Comparison of ENCODE assay signal across 16 cellular contexts in the genomic region with DNA sequence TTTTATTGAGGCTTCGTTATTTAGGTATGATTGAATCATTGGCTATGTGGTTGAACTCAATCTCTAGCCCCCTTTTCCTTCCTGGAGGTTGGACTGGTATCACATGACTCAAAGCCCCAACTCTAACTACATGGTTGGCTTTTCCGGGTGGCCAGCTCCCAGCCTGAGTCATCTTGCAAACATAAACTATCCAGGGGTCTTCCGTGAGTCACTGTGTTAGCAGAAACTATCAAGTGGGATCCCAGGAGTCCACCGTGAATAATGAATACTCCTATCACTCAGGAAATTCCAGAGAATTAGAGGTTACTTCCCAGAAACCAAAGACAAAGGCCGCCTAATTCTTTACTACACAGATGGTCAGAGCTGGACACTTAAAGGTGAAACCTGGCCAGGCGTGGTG. TPM values are rescaled to one million over a fixed set of nuclear protein-coding genes. Genes with fewer than 3 reads are reported as not detected.
DNase-seq lines count a peak whose midpoint lies in the region; ATAC-seq and TF ChIP-seq lines count a peak whose summit lies in the region.
"Had no signal": no experiment of that assay in that cellular context is flagged by ENCODE, and none has a peak within 500 bp of the region (broad histone marks: within the 10 kb centered on the region; RNA-seq: fewer than 3 reads in every experiment).

No MANE protein-coding gene starts in this region.

- DNase-seq in AG09309 (ENCODE audit: low read depth) (peak; percentile 23), IMR-90 (peak; percentile 98), astrocyte of the spinal cord (ENCODE audit: low read depth, low spot score) (peak; percentile 90), kidney tubule cell (ENCODE audit: low spot score) (peak; percentile 99), testis (no peak), amygdala (lab: John Stamatoyannopoulos, UW) (no peak), T-cell (no peak)
- DNase-seq: activated naive CD8-positive, alpha-beta T cell treated with anti-CD3 and anti-CD28 coated beads, Interleukin-2, amount 50 U/mL, for 24 hours; effector CD4-positive, alpha-beta T cell; lower lobe of right lung; NCI-H1092; NCI-H446 treated with DMSO at 0.1 percent for 48 hours; nucleus accumbens had no signal

- H4K8ac ChIP-seq in IMR-90 (ENCODE audit: low read depth in 2 of 2, low read length in 2 of 2): peak overlapping the region; percentile 33 to 84; a peak in 3 of 4 replicates

- no peak overlapping the region for H2AK5ac ChIP-seq in IMR-90 (ENCODE audit: low read depth, low read length)

- peak overlapping the region; percentile 25; the same call in 1 of the 2 replicates for H3K4me2 ChIP-seq in IMR-90 (ENCODE audit: low read depth, low read length)

- no peaks in the 10 kb centered on the region for H3K9me3 ChIP-seq in IMR-90 (ENCODE audit: control insufficient read depth, insufficient read depth, low read length)
- no peaks in the 10 kb centered on the region for H3K9me3 ChIP-seq in testis
- H3K9me3 ChIP-seq: lower lobe of right lung had no signal

- POLR2A ChIA-PET in IMR-90 (lab: Charles Lee; ENCODE audit: unreplicated experiment): interaction anchor here (0.7 kb wide), 1 partner anchor 307 kb away, joined by 13 read pairs; no protein-coding TSS in a partner anchor
- POLR2A ChIA-PET in T-cell (lab: Charles Lee): no interaction called here

- peak overlapping the region; percentile 45 for H2AFZ ChIP-seq in IMR-90 (replicated peaks; ENCODE audit: low read length, poor library complexity)

- peak overlapping the region; percentile 82 for H3K4ac ChIP-seq in IMR-90 (ENCODE audit: low read depth, low read length)

- H2BK5ac ChIP-seq in IMR-90 (ENCODE audit: low read depth, low read length, poor library complexity, severe bottlenecking): peak overlapping the region; percentile 40

- H3K4me1 Mint-ChIP-seq in T-cell: no peaks in the 10 kb centered on the region
- H3K4me1 Mint-ChIP-seq: activated naive CD8-positive, alpha-beta T cell treated with anti-CD3 and anti-CD28 coated beads, Interleukin-2, amount 50 U/mL, for 24 hours; stimulated activated effector memory CD8-positive, alpha-beta T cell treated with anti-CD3 and anti-CD28 coated beads, Interleukin-12 subunit alpha, Interleukin-12 subunit beta, amount 100 ng/mL, for 72 hours had no signal

- H2AK9ac ChIP-seq in IMR-90 (replicated peaks; ENCODE audit: low read depth, low read length, poor library complexity): peak overlapping the region; percentile 42

- CTCF ChIA-PET in IMR-90 (lab: Yijun Ruan, JAX) (interaction anchor here (0.6 to 1.4 kb wide), 3 partner anchors 44 to 309 kb away, joined by 3 to 4 read pairs (median 4); no protein-coding TSS in a partner anchor), T-cell (lab: Charles Lee) (no interaction called here)

- peak overlapping the region; percentile 87 for H3K23ac ChIP-seq in IMR-90 (ENCODE audit: low read depth, low read length)

- H3K27ac ChIP-seq in IMR-90 (ENCODE audit: insufficient read depth, low read length) (peak overlapping the region; percentile 65), testis (no peak overlapping the region)
- H3K27ac ChIP-seq: lower lobe of right lung, VCaP had no signal

- no peaks in the 10 kb centered on the region for H3K27me3 Mint-ChIP-seq in T-cell
- H3K27me3 Mint-ChIP-seq: activated naive CD8-positive, alpha-beta T cell treated with anti-CD3 and anti-CD28 coated beads, Interleukin-2, amount 50 U/mL, for 24 hours had no signal

- peak overlapping the region; percentile 61; the same call in 1 of the 2 replicates for H3K14ac ChIP-seq in IMR-90 (replicated peaks; ENCODE audit: low read depth, low read length)

- TF ChIP-seq POLR2A in IMR-90 (IDR thresholded peaks at IDR 0.05; ENCODE audit: low read depth, low read length) (0 out of 2 replicates have a peak, but pooled peaks have one; percentile 16), testis (IDR thresholded peaks at IDR 0.05) (no peak)

- no peak for TF ChIP-seq CTCF in AG09309 (IDR thresholded peaks at IDR 0.05; ENCODE audit: control insufficient read depth, insufficient read depth, low read depth, low read length, missing control alignments)
- TF ChIP-seq CTCF in IMR-90 (conservative IDR thresholded peaks at IDR 0.05; ENCODE audit: low read depth, low read length): no peak
- no peak for TF ChIP-seq CTCF in astrocyte of the spinal cord (IDR thresholded peaks at IDR 0.05; ENCODE audit: low read depth, low read length)
- TF ChIP-seq CTCF in testis (IDR thresholded peaks at IDR 0.05): no peak

- peaks cover 3% of the 10 kb centered on the region; the same call in 1 of the 2 replicates for H3K4me1 ChIP-seq in IMR-90 (ENCODE audit: control insufficient read depth, insufficient read depth, low read length)
- H3K4me1 ChIP-seq in testis: no peaks in the 10 kb centered on the region
- H3K4me1 ChIP-seq: lower lobe of right lung had no signal

- H3K27me3 ChIP-seq in IMR-90 (ENCODE audit: control insufficient read depth, insufficient read depth, low read length): no peaks in the 10 kb centered on the region
- H3K27me3 ChIP-seq in testis: no peaks in the 10 kb centered on the region

- TF ChIP-seq RAD21 in IMR-90 (IDR thresholded peaks at IDR 0.05; ENCODE audit: low read length): no peak

- H3K4me3 ChIP-seq in AG09309 (ENCODE audit: control insufficient read depth, low read depth, low read length): no peak overlapping the region
- no peak overlapping the region for H3K4me3 ChIP-seq in IMR-90 (ENCODE audit: insufficient read depth, low read depth, low read length)
- no peak overlapping the region for H3K4me3 ChIP-seq in astrocyte of the spinal cord (ENCODE audit: low read depth, low read length)
- no peak overlapping the region for H3K4me3 ChIP-seq in testis
- H3K4me3 ChIP-seq: lower lobe of right lung had no signal

- peak overlapping the region; percentile 86 for H2BK20ac ChIP-seq in IMR-90 (ENCODE audit: low read depth, low read length)

- WGBS in IMR-90 (ENCODE audit: extremely low coverage in 2 of 2, insufficient read length in 1 of 2), 2 experiments: 8% methylated on average over 2 of the region's 6 CpGs; no CpG with 5 or more reads in 1 of the 2 experiments
- 78 to 91% methylated on average over 6 of the region's 6 CpGs for WGBS in testis, 2 donors

- no peaks in the 10 kb centered on the region for H3K9me3 Mint-ChIP-seq in T-cell
- H3K9me3 Mint-ChIP-seq: activated naive CD8-positive, alpha-beta T cell treated with anti-CD3 and anti-CD28 coated beads, Interleukin-2, amount 50 U/mL, for 24 hours; stimulated activated effector memory CD8-positive, alpha-beta T cell treated with anti-CD3 and anti-CD28 coated beads, Interleukin-12 subunit alpha, Interleukin-12 subunit beta, amount 100 ng/mL, for 72 hours had no signal

- in situ Hi-C loops in IMR-90 (cut with MboI; ENCODE audit: low sequenced_read_pairs): loop anchor here (5.0 kb wide), 1 partner anchor 213 kb away; no protein-coding TSS in a partner anchor
- in situ Hi-C loops in astrocyte of the spinal cord (cut with HindIII; ENCODE audit: low sequenced_read_pairs): no loop called here

- H4K5ac ChIP-seq in IMR-90 (ENCODE audit: low read depth, low read length): no peak overlapping the region

- H3K36me3 ChIP-seq in IMR-90 (ENCODE audit: control insufficient read depth, insufficient read depth, low read length) (peaks cover 6% of the 10 kb centered on the region), testis (ENCODE audit: low read depth, missing control alignments) (no peaks in the 10 kb centered on the region)

- H3K27ac Mint-ChIP-seq in T-cell: no peak overlapping the region
- H3K27ac Mint-ChIP-seq: activated naive CD8-positive, alpha-beta T cell treated with anti-CD3 and anti-CD28 coated beads, Interleukin-2, amount 50 U/mL, for 24 hours; stimulated activated effector memory CD8-positive, alpha-beta T cell treated with anti-CD3 and anti-CD28 coated beads, Interleukin-12 subunit alpha, Interleukin-12 subunit beta, amount 100 ng/mL, for 72 hours had no signal

- H2BK120ac ChIP-seq in IMR-90 (ENCODE audit: low read depth, low read length): peak overlapping the region; percentile 66

- dilution Hi-C loops in IMR-90 (cut with HindIII; ENCODE audit: low sequenced_read_pairs, unreplicated experiment): no loop called here

- no peak overlapping the region for H3K18ac ChIP-seq in IMR-90 (ENCODE audit: low read depth, low read length)

- ATAC-seq in IMR-90 (ENCODE audit: low read depth) (peak; percentile 83), T-cell (replicated peaks in 1 of 4) (no peak), GM18502 (IDR thresholded peaks at IDR 0.05; ENCODE audit: poor library complexity, unreplicated experiment) (no peak)
- ATAC-seq: activated naive CD8-positive, alpha-beta T cell treated with anti-CD3 and anti-CD28 coated beads, Interleukin-2, amount 50 U/mL, for 24 hours; lower lobe of right lung; stimulated activated effector memory CD8-positive, alpha-beta T cell treated with anti-CD3 and anti-CD28 coated beads, Interleukin-12 subunit alpha, Interleukin-12 subunit beta, amount 100 ng/mL, for 72 hours had no signal

- no TSS peak for BruUV-seq in IMR-90 (replicated peaks; lab: Mats Ljungman, UMichigan)

- H3K79me1 ChIP-seq in IMR-90 (ENCODE audit: low read depth in 1 of 2, low read length in 2 of 2): peaks cover 3 to 9% of the 10 kb centered on the region in 2 experiments; a peak in 2 of 4 replicates

- H3K9me1 ChIP-seq in IMR-90 (ENCODE audit: insufficient read depth, low read length): peaks cover 7% of the 10 kb centered on the region

- intact Hi-C loops in IMR-90 (cut with micrococcal nuclease) (no loop called here), testis (cut with DNase I; ENCODE audit: low total_unique reads) (no loop called here)

- H4K91ac ChIP-seq in IMR-90 (ENCODE audit: insufficient read depth, low read depth, low read length): peak overlapping the region; percentile 50; the same call in 1 of the 2 replicates

- no peak overlapping the region for H3K4me3 Mint-ChIP-seq in T-cell
- H3K4me3 Mint-ChIP-seq: activated naive CD8-positive, alpha-beta T cell treated with anti-CD3 and anti-CD28 coated beads, Interleukin-2, amount 50 U/mL, for 24 hours; stimulated activated effector memory CD8-positive, alpha-beta T cell treated with anti-CD3 and anti-CD28 coated beads, Interleukin-12 subunit alpha, Interleukin-12 subunit beta, amount 100 ng/mL, for 72 hours had no signal

- H3K36me3 Mint-ChIP-seq in T-cell: peaks cover 15% of the 10 kb centered on the region

- H4K20me1 ChIP-seq in IMR-90 (ENCODE audit: insufficient read depth, low read length): peaks cover 9% of the 10 kb centered on the region; the same call in 1 of the 2 replicates

- H3K9ac ChIP-seq in IMR-90 (ENCODE audit: low read depth, low read length): no peak overlapping the region

- peak overlapping the region; percentile 57; the same call in 1 of the 3 replicates for H2BK15ac ChIP-seq in IMR-90 (ENCODE audit: low read depth, low read length)

- peak overlapping the region; percentile 59; the same call in 1 of the 2 replicates for H3K56ac ChIP-seq in IMR-90 (ENCODE audit: extremely low read depth, insufficient read depth, low read length)

TF ChIP-seq in IMR-90, 13 proteins besides CTCF, POLR2A, EP300 and RAD21 (continues in another document):
- TF ChIP-seq MAFK (IDR thresholded peaks at IDR 0.05; ENCODE audit: low read depth, low read length): no peak

RNA-seq across cellular contexts. Expression of a gene that starts 19.7 kb away (rescaled TPM):
- total RNA-seq in IMR-90 (2012; rRNA removed): under 0.01 TPM in 1 of 2 replicates, not detected in the other
- polyA plus RNA-seq in IMR-90 (2012; rRNA removed): not detected in 2 replicates
- polyA plus RNA-seq in IMR-90 (2012; cell fraction: cytosol; rRNA removed): not detected in 2 replicates
- polyA plus RNA-seq in IMR-90 (2012; cell fraction: nucleus; rRNA removed; ENCODE audit: low replicate concordance): 0.05 TPM in 2 replicates
- 1 to 10 TPM in 1 of 2 donors, under 1 TPM in 1; 0.87 to 1.1 TPM for total RNA-seq in testis
- 1.9 TPM for polyA plus RNA-seq in testis (ENCODE audit: insufficient read depth, low read depth, low replicate concordance)
- total RNA-seq in T-cell: under 1 TPM; 0.28 to 0.61 (median 0.44) TPM

Comparison
In these comparisons a context has a peak if more than half of its experiments do, and no peak if none do; other contexts are left out.
1. DNase-seq: peak in AG09309 (single experiment), IMR-90 (single experiment), astrocyte of the spinal cord (single experiment) and kidney tubule cell (single experiment); none in testis (single experiment), amygdala (0 of 56) and T-cell (0 of 34).